Comparison of ENCODE assay signal across 18 cellular contexts in the genomic region with DNA sequence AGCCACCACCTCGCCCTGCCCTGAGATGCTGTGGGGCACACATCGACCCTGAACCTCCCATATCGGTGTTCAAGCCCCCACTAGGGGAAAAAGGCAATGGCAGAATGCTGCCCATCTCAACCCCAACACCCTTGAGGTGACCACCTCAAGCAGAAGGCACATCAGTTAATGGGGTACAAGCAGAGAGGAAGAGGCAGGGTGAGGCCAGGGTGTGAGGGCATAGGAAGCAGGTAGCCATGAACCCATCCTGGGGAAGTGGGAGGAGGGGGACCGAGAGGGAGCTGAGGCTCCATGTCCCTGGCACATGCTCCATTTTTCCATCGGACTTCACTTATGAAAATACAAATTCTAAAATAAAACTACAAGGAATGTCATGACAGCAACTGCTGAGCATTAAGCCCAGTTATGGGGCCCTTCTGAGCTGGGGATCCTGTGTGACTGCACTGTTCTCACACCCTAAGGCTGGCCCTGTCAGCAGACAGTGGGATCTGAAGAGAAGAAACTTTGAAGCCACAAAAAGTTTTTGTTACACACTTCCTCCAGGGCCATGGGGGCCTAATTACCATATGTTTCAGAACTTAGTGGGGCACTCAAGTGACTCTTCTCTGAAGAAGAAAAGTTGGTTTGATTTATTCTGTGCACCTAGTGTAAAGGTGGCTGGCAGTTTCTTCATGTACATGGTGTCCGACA.
DNase-seq lines count a peak whose midpoint lies in the region; ATAC-seq, FAIRE-seq and TF ChIP-seq lines count a peak whose summit lies in the region.
"Had no signal": no experiment of that assay in that cellular context is flagged by ENCODE, and none has a peak within 500 bp of the region (broad histone marks: within the 10 kb centered on the region; RNA-seq: fewer than 3 reads in every experiment).

No MANE protein-coding gene starts in this region.

- no peak for TF ChIP-seq RAD21 in H1 (IDR thresholded peaks at IDR 0.05 in 1 of 2, conservative IDR thresholded peaks at IDR 0.05 in 1 of 2; ENCODE audit: low read depth in 2 of 2, low read length in 2 of 2)

- H3K79me1 ChIP-seq in H1 (ENCODE audit: low read depth, low read length): no peaks in the 10 kb centered on the region

- H3K9me3 ChIP-seq in H1 (ENCODE audit: insufficient read depth in 2 of 2, low read depth in 1 of 2, low read length in 1 of 2): peaks cover 0 to 3% of the 10 kb centered on the region in 2 experiments; a peak in 1 of 4 replicates
- H3K9me3 ChIP-seq: HAP-1 had no signal

- 85% methylated on average over 6 of the region's 6 CpGs; no CpG with 5 or more reads in 1 of the 2 experiments for WGBS in H1 (ENCODE audit: extremely low coverage in 1 of 2, insufficient coverage in 1 of 2, insufficient read length in 1 of 2, insufficient replicate concordance in 2 of 2, low coverage in 1 of 2, low lambda C conversion rate in 2 of 2, missing lambda C conversion rate in 1 of 2), 2 experiments

- H3K56ac ChIP-seq in H1 (replicated peaks; ENCODE audit: insufficient read length, low read depth, low read length): no peak overlapping the region

- no peak overlapping the region for H2AK5ac ChIP-seq in H1 (ENCODE audit: low read depth, low read length)

- no peak overlapping the region for H2BK20ac ChIP-seq in H1 (ENCODE audit: low read length)

- TF ChIP-seq POLR2A in H1 (IDR thresholded peaks at IDR 0.05; ENCODE audit: control extremely low read depth in 1 of 2, low read depth in 2 of 2, low read length in 2 of 2): no peak

- H2BK12ac ChIP-seq in H1 (ENCODE audit: low read depth, low read length): no peak overlapping the region

- H4K91ac ChIP-seq in H1 (replicated peaks; ENCODE audit: insufficient read length, low read length): no peak overlapping the region

- CTCF ChIA-PET in H1 (lab: Charles Lee; ENCODE audit: partially characterized antibody): interaction anchor here (0.6 to 3.0 kb wide), 6 partner anchors 16 to 335 kb away, joined by 3 to 8 read pairs (median 3); no protein-coding TSS in a partner anchor

- H2BK15ac ChIP-seq in H1 (ENCODE audit: low read length): no peak overlapping the region

- no peaks in the 10 kb centered on the region for H4K20me1 ChIP-seq in H1 (replicated peaks in 1 of 2; ENCODE audit: control insufficient read depth in 1 of 2, insufficient read depth in 2 of 2, low read length in 2 of 2)

- H3K27me3 ChIP-seq in H1 (replicated peaks in 1 of 4; ENCODE audit: control insufficient read depth in 3 of 4, extremely low read depth in 1 of 4, insufficient read depth in 3 of 4, low read length in 3 of 4): no peaks in the 10 kb centered on the region

- peaks cover 0 to 2% (median 0%) of the 10 kb centered on the region in 4 experiments; a peak in 1 of 7 replicates for H3K4me1 ChIP-seq in H1 (replicated peaks in 1 of 4; ENCODE audit: control insufficient read depth in 3 of 4, insufficient read depth in 4 of 4, low read length in 3 of 4)

- no peak overlapping the region for H4K5ac ChIP-seq in H1 (ENCODE audit: insufficient read length, low read depth, low read length)

- H2BK5ac ChIP-seq in H1 (ENCODE audit: low read depth, low read length): no peak overlapping the region

- no peak overlapping the region for H4K8ac ChIP-seq in H1 (ENCODE audit: extremely low read depth, insufficient read depth, low read length)

- DNase-seq in H1 (ENCODE audit: low read depth in 1 of 2, low spot score in 2 of 2): no peak
- no peak for DNase-seq in COR-L47 (lab: John Stamatoyannopoulos, UW)
- DNase-seq in DMS 273 (lab: John Stamatoyannopoulos, UW; ENCODE audit: unreplicated experiment): no peak
- DNase-seq in HCEC 1CT: no peak
- no peak for DNase-seq in NCI-H2227 (lab: John Stamatoyannopoulos, UW; ENCODE audit: unreplicated experiment)
- DNase-seq: ACHN; C1 segment of cervical spinal cord; CD8-positive, alpha-beta memory T cell; DMS79 treated with DMSO at 0.1 percent for 48 hours; KG1; NCI-H1105 treated with DMSO at 0.1 percent for 48 hours; NCI-H187; NCI-H345; NCI-H526 had no signal

- H3K23me2 ChIP-seq in H1 (ENCODE audit: low read depth, low read length): no peaks in the 10 kb centered on the region

- no peak overlapping the region for H3K14ac ChIP-seq in H1 (ENCODE audit: insufficient read length)

- no peak overlapping the region for H3K9ac ChIP-seq in H1 (replicated peaks in 1 of 4; ENCODE audit: extremely low read depth in 1 of 4, low read depth in 3 of 4, low read length in 3 of 4)

- ATAC-seq in GM19351 (IDR thresholded peaks at IDR 0.05; ENCODE audit: unreplicated experiment): peak; percentile 51
- peak; percentile 49 for ATAC-seq in HG02852 (IDR thresholded peaks at IDR 0.05; ENCODE audit: unreplicated experiment)

- no peak for TF ChIP-seq EP300 in H1 (IDR thresholded peaks at IDR 0.05; ENCODE audit: borderline replicate concordance in 1 of 2, low read depth in 2 of 2, low read length in 2 of 2)

- H3K4ac ChIP-seq in H1 (replicated peaks; ENCODE audit: insufficient read length, low read depth, low read length): peak overlapping the region; percentile 53

- FAIRE-seq in H1 (lab: Jason Lieb, UNC): no peak
- FAIRE-seq: D721Med had no signal

- H3K23ac ChIP-seq in H1 (ENCODE audit: insufficient read length): no peak overlapping the region

- no peak overlapping the region for H3K27ac ChIP-seq in H1 (ENCODE audit: low read depth, low read length)

- H3K18ac ChIP-seq in H1 (ENCODE audit: extremely low read depth, low read length): no peak overlapping the region

- no peaks in the 10 kb centered on the region for H3K36me3 ChIP-seq in H1 (ENCODE audit: control insufficient read depth in 2 of 4, insufficient read depth in 4 of 4, low read length in 3 of 4)
- H3K36me3 ChIP-seq: HAP-1 had no signal

- H3K4me3 ChIP-seq in H1 (ENCODE audit: extremely low read depth in 1 of 4, insufficient read depth in 2 of 4, low read depth in 3 of 4, low read length in 4 of 4): no peak overlapping the region
- H3K4me3 ChIP-seq: HAP-1 had no signal

- H3K4me2 ChIP-seq in H1 (ENCODE audit: insufficient read depth in 1 of 2, low read depth in 2 of 2, low read length in 2 of 2): no peak overlapping the region

- POLR2A ChIA-PET in H1 (lab: Charles Lee; ENCODE audit: partially characterized antibody): interaction anchor here (1.2 to 1.9 kb wide), 2 partner anchors 9 to 22 kb away, joined by 3 to 7 read pairs; no protein-coding TSS in a partner anchor

- no peaks in the 10 kb centered on the region for H3K79me2 ChIP-seq in H1 (ENCODE audit: control insufficient read depth in 1 of 2, insufficient read depth in 2 of 2, low read length in 2 of 2)

- no peak for TF ChIP-seq CTCF in H1 (IDR thresholded peaks at IDR 0.05; ENCODE audit: control extremely low read depth in 1 of 3, insufficient read depth in 1 of 3, low read depth in 1 of 3, low read length in 3 of 3)

- no peak overlapping the region for H2BK120ac ChIP-seq in H1 (replicated peaks; ENCODE audit: low read depth, low read length)

- H2AFZ ChIP-seq in H1 (ENCODE audit: low read length): no peak overlapping the region

TF ChIP-seq in H1, 55 proteins besides CTCF, POLR2A, EP300 and RAD21:
- TF ChIP-seq, protein P1, sequence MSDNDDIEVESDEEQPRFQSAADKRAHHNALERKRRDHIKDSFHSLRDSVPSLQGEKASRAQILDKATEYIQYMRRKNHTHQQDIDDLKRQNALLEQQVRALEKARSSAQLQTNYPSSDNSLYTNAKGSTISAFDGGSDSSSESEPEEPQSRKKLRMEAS (IDR thresholded peaks at IDR 0.05): no peak
- TF ChIP-seq CEBPB (IDR thresholded peaks at IDR 0.05; ENCODE audit: low read depth, low read length) (no peak), SRF (IDR thresholded peaks at IDR 0.05; ENCODE audit: low read depth, low read length) (no peak), POU5F1 (IDR thresholded peaks at IDR 0.05; ENCODE audit: low read depth, low read length) (no peak), MAFK (IDR thresholded peaks at IDR 0.05; ENCODE audit: low read depth, low read length) (no peak), CHD2 (IDR thresholded peaks at IDR 0.05; ENCODE audit: low read length) (no peak), YY1 (IDR thresholded peaks at IDR 0.05; ENCODE audit: low read depth, low read length) (no peak), ZNF274 (IDR thresholded peaks at IDR 0.05; ENCODE audit: borderline replicate concordance, extremely low read depth, low read length) (no peak), TAF7 (optimal IDR thresholded peaks at IDR 0.05; ENCODE audit: borderline replicate concordance, low read depth, low read length) (no peak), SIRT6 (IDR thresholded peaks at IDR 0.05; ENCODE audit: low read length) (no peak)
